In genomic region chr11:79896258-79896657, GRCh38 we compare ENCODE assay signal across 27 cellular contexts.
"Had no signal": no experiment of that assay in that cellular context is flagged by ENCODE, and none has a peak within 500 bp of the region (broad histone marks: within the 10 kb centered on the region; RNA-seq: fewer than 3 reads in every experiment).

No MANE protein-coding gene starts in this region.

- H3K9me3 ChIP-seq: SJSA1 had no signal

- H3K4me1 ChIP-seq: SJSA1 had no signal

- H3K27ac ChIP-seq: SJSA1, VCaP had no signal

- H3K27me3 ChIP-seq: SJSA1 had no signal

- H3K4me3 ChIP-seq: K562, SJSA1 had no signal

- DNase-seq: activated CD4-positive, alpha-beta memory T cell treated with anti-CD3 and anti-CD28 coated beads for 36 hours; activated CD4-positive, alpha-beta T cell treated with anti-CD3 and anti-CD28 coated beads, Interleukin-2, amount 10 ng/mL, durations not matched to agents 7 days and 5 days; activated CD4-positive, CD25-positive, alpha-beta regulatory T cell; activated CD8-positive, alpha-beta memory T cell treated with anti-CD3 and anti-CD28 coated beads for 24 hours; activated effector memory CD4-positive, alpha-beta T cell treated with anti-CD3 and anti-CD28 coated beads, Interleukin-2, amount 50 U/mL, for 16 hours; activated naive CD4-positive, alpha-beta T cell treated with Interleukin-2 at 50 U/mL for 16 hours; activated naive CD8-positive, alpha-beta T cell treated with anti-CD3 and anti-CD28 coated beads, Interleukin-2, amount 50 U/mL, for 24 hours; activated T-cell treated with anti-CD3 and anti-CD28 coated beads, Interleukin-2, amount 50 U/mL, for 4 hours; amygdala; Karpas-422; NCI-H1092; NCI-H1417; NCI-H1930; NCI-H2107; NCI-H2171 treated with DMSO at 0.1 percent for 48 hours; NCI-H345; NCI-H510A; NCI-H526 treated with DMSO at 0.1 percent for 48 hours; NCI-H82; Right ventricle myocardium superior; RPMI8226; T-helper 2 cell had no signal

- H3K36me3 ChIP-seq: SJSA1 had no signal

- ATAC-seq: activated naive CD4-positive, alpha-beta T cell treated with anti-CD3 and anti-CD28 coated beads, Interleukin-2, amount 50 U/mL, for 72 hours; activated naive CD8-positive, alpha-beta T cell treated with anti-CD3 and anti-CD28 coated beads, Interleukin-2, amount 50 U/mL, for 24 hours; activated T-cell treated with anti-CD3 and anti-CD28 coated beads, Interleukin-2, amount 50 U/mL, for 4 hours; K562; Panc1 had no signal
